9 cellular contexts compared by ENCODE assay signal in the genomic region with DNA sequence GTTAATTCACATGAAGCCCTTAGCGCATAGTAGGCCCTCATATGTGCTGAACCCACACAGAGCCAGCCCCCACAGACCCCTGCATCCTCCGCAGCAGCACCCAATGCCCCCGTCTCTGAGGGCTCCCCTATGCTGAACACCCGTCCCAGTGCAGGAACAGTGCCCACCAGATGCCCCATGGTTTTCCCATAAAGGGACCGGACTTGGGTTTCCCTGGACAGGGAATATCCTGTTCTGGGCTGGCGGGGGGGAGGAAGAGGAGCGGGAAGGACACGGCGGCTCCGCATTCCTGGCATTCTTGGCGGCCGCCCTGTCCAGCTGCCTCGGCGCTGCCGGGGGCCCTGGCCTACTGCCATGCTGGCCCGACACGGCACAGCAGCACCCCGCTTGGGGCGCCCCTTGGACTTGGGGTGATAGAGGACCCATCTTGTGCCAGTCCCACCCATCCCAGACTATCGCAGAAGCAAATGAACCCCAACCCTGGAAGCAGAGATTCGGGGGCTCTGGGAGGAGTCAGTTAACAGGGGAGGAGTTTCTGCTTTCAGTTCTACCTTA. TPM values are rescaled to one million over a fixed set of nuclear protein-coding genes. Genes with fewer than 3 reads are reported as not detected.
DNase-seq lines count a peak whose midpoint lies in the region; ATAC-seq and TF ChIP-seq lines count a peak whose summit lies in the region.
"Had no signal": no experiment of that assay in that cellular context is flagged by ENCODE, and none has a peak within 500 bp of the region (broad histone marks: within the 10 kb centered on the region; RNA-seq: fewer than 3 reads in every experiment).

No MANE protein-coding gene starts in this region.

- peak overlapping the region; percentile 64 for H3K9ac ChIP-seq in HUES48 (ENCODE audit: low read depth, low read length)

- H3K36me3 Mint-ChIP-seq in chondrocyte (ENCODE audit: low read depth): no peaks in the 10 kb centered on the region
- H3K36me3 Mint-ChIP-seq in activated T-cell treated with anti-CD3 and anti-CD28 coated beads, Interleukin-2, amount 50 U/mL, for 4 hours (ENCODE audit: insufficient read depth): no peaks in the 10 kb centered on the region

- TF ChIP-seq CTCF in chondrocyte (IDR thresholded peaks at IDR 0.05) (no peak), testis (IDR thresholded peaks at IDR 0.05) (no peak)

- intact Hi-C loops in testis (cut with DNase I; ENCODE audit: low total_unique reads): loop anchor here (10.0 kb wide), 1 partner anchor 349 kb away; a partner anchor contains a TSS

- H3K4me3 ChIP-seq in HUES48 (ENCODE audit: low read depth, low read length): no peak overlapping the region
- H3K4me3 ChIP-seq in testis: no peak overlapping the region

- peak overlapping the region; percentile 93 for H3K27ac Mint-ChIP-seq in chondrocyte (ENCODE audit: unreplicated experiment)
- H3K27ac Mint-ChIP-seq: activated B cell treated with CpG ODN at 0.5 μM for 24 hours had no signal

- H3K27ac ChIP-seq in HUES48 (ENCODE audit: low read depth, low read length) (peak overlapping the region; percentile 94), testis (peak overlapping the region; percentile 47 to 71)

- H3K9me3 Mint-ChIP-seq in chondrocyte (ENCODE audit: low read depth): no peaks in the 10 kb centered on the region
- no peaks in the 10 kb centered on the region for H3K9me3 Mint-ChIP-seq in activated T-cell treated with anti-CD3 and anti-CD28 coated beads, Interleukin-2, amount 50 U/mL, for 4 hours
- H3K9me3 Mint-ChIP-seq: activated B cell treated with CpG ODN at 0.5 μM for 24 hours had no signal

- H3K9me3 ChIP-seq in HUES48 (ENCODE audit: control insufficient read depth, insufficient read depth, low read length): no peaks in the 10 kb centered on the region
- no peaks in the 10 kb centered on the region for H3K9me3 ChIP-seq in testis

- 38 to 40% methylated on average over 2 to 21 of the region's 21 CpGs for WGBS in testis, 2 donors

- no peaks in the 10 kb centered on the region for H3K36me3 ChIP-seq in HUES48 (ENCODE audit: control insufficient read depth, insufficient read depth, low read length)
- H3K36me3 ChIP-seq in testis (ENCODE audit: low read depth, missing control alignments): no peaks in the 10 kb centered on the region

- ATAC-seq in activated T-cell treated with anti-CD3 and anti-CD28 coated beads, Interleukin-2, amount 50 U/mL, for 4 hours: no peak
- no peak for ATAC-seq in GM18519 (IDR thresholded peaks at IDR 0.05; ENCODE audit: low FRiP score, unreplicated experiment)

- peaks cover 42% of the 10 kb centered on the region for H3K4me1 Mint-ChIP-seq in chondrocyte (ENCODE audit: low read depth)
- H3K4me1 Mint-ChIP-seq in activated T-cell treated with anti-CD3 and anti-CD28 coated beads, Interleukin-2, amount 50 U/mL, for 4 hours (ENCODE audit: low read depth): peaks cover 55% of the 10 kb centered on the region

- TF ChIP-seq POLR2A in testis (IDR thresholded peaks at IDR 0.05): no peak

- no peaks in the 10 kb centered on the region for H3K27me3 ChIP-seq in HUES48 (ENCODE audit: control insufficient read depth, insufficient read depth, low read length)
- H3K27me3 ChIP-seq in testis: no peaks in the 10 kb centered on the region

- DNase-seq in chondrocyte (ENCODE audit: low spot score): peak; percentile 94
- peak; percentile 93 for DNase-seq in left kidney (ENCODE audit: low read depth, low spot score)
- DNase-seq in testis: peak; percentile 73
- DNase-seq in NCI-H1048 (lab: John Stamatoyannopoulos, UW): no peak
- no peak for DNase-seq in SHP77 (lab: John Stamatoyannopoulos, UW)
- no peak for DNase-seq in activated T-cell treated with anti-CD3 and anti-CD28 coated beads, Interleukin-2, amount 50 U/mL, for 4 hours
- DNase-seq: activated B cell treated with CpG ODN at 0.5 μM for 24 hours had no signal

- no peak overlapping the region for H3K4me3 Mint-ChIP-seq in chondrocyte (ENCODE audit: unreplicated experiment)
- H3K4me3 Mint-ChIP-seq in activated T-cell treated with anti-CD3 and anti-CD28 coated beads, Interleukin-2, amount 50 U/mL, for 4 hours: no peak overlapping the region
- H3K4me3 Mint-ChIP-seq: activated B cell treated with CpG ODN at 0.5 μM for 24 hours had no signal

- H3K27me3 Mint-ChIP-seq in chondrocyte (ENCODE audit: low read depth): no peaks in the 10 kb centered on the region
- H3K27me3 Mint-ChIP-seq in activated T-cell treated with anti-CD3 and anti-CD28 coated beads, Interleukin-2, amount 50 U/mL, for 4 hours (ENCODE audit: low read depth): no peaks in the 10 kb centered on the region
- H3K27me3 Mint-ChIP-seq: activated B cell treated with CpG ODN at 0.5 μM for 24 hours had no signal

- peaks cover 51% of the 10 kb centered on the region for H3K4me1 ChIP-seq in HUES48 (ENCODE audit: control insufficient read depth, insufficient read depth, low read length)
- peaks cover 47% of the 10 kb centered on the region for H3K4me1 ChIP-seq in testis

RNA-seq across cellular contexts. Expression of a gene that starts 23.7 kb away (rescaled TPM):
- 3.6 to 6.9 TPM (median 4.7 TPM) in 3 replicates for total RNA-seq in chondrocyte
- 10 to 100 TPM; 51.3 to 62.8 TPM for total RNA-seq in testis
- polyA plus RNA-seq in testis (ENCODE audit: insufficient read depth, low read depth, low replicate concordance): 25.7 TPM
- 10 to 100 TPM; 14.2 to 17.6 (median 14.8) TPM for total RNA-seq in activated T-cell treated with anti-CD3 and anti-CD28 coated beads, Interleukin-2, amount 50 U/mL, for 4 hours

Comparison
In these comparisons a context has a peak if more than half of its experiments do, and no peak if none do; other contexts are left out.
1. DNase-seq: peak in chondrocyte (single experiment), left kidney (single experiment) and testis (single experiment); none in NCI-H1048 (single experiment), SHP77 (0 of 2) and activated T-cell treated with anti-CD3 and anti-CD28 coated beads, Interleukin-2, amount 50 U/mL, for 4 hours (single experiment).